In the genomic region with DNA sequence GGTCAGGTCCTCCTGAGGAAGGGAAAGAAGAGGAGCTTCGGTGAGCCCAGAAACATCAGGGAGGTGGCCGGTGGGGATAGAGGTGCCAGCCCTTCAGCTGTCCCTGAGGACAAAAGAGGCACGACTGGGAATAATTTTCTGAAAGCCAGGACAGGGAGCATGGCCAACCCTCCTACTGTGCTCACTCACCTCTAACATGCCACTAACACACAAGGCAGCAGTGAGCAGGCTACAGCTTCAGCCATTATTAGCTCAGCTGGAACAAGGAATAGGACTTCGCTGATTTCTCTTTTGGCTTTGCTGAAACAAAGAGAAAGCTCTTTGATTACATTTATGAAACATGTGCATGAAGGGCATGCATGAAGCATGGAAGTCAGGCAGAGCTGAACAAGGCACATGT, we compare ENCODE assay signal across 1 cellular context.
TF ChIP-seq lines count a peak whose summit lies in the region.

No MANE protein-coding gene starts in this region.

TF ChIP-seq in GM23338, 12 proteins besides CTCF, POLR2A, EP300 and RAD21:
- no peak for TF ChIP-seq CREB1 (CRISPR knock-in tag; IDR thresholded peaks at IDR 0.05; ENCODE audit: low read depth)
- TF ChIP-seq ZNF114 (CRISPR knock-in tag; IDR thresholded peaks at IDR 0.05) = no peak
- no peak for TF ChIP-seq STAT1 (IDR thresholded peaks at IDR 0.05; ENCODE audit: unreplicated experiment)
- TF ChIP-seq, protein P1, sequence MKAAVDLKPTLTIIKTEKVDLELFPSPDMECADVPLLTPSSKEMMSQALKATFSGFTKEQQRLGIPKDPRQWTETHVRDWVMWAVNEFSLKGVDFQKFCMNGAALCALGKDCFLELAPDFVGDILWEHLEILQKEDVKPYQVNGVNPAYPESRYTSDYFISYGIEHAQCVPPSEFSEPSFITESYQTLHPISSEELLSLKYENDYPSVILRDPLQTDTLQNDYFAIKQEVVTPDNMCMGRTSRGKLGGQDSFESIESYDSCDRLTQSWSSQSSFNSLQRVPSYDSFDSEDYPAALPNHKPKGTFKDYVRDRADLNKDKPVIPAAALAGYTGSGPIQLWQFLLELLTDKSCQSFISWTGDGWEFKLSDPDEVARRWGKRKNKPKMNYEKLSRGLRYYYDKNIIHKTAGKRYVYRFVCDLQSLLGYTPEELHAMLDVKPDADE (IDR thresholded peaks at IDR 0.05) = no peak
- TF ChIP-seq ZNF331 (CRISPR knock-in tag; IDR thresholded peaks at IDR 0.05; ENCODE audit: low read depth) = no peak
- TF ChIP-seq EZH2 (IDR thresholded peaks at IDR 0.05; ENCODE audit: low read depth, unreplicated experiment) = no peak
- TF ChIP-seq, protein P2, sequence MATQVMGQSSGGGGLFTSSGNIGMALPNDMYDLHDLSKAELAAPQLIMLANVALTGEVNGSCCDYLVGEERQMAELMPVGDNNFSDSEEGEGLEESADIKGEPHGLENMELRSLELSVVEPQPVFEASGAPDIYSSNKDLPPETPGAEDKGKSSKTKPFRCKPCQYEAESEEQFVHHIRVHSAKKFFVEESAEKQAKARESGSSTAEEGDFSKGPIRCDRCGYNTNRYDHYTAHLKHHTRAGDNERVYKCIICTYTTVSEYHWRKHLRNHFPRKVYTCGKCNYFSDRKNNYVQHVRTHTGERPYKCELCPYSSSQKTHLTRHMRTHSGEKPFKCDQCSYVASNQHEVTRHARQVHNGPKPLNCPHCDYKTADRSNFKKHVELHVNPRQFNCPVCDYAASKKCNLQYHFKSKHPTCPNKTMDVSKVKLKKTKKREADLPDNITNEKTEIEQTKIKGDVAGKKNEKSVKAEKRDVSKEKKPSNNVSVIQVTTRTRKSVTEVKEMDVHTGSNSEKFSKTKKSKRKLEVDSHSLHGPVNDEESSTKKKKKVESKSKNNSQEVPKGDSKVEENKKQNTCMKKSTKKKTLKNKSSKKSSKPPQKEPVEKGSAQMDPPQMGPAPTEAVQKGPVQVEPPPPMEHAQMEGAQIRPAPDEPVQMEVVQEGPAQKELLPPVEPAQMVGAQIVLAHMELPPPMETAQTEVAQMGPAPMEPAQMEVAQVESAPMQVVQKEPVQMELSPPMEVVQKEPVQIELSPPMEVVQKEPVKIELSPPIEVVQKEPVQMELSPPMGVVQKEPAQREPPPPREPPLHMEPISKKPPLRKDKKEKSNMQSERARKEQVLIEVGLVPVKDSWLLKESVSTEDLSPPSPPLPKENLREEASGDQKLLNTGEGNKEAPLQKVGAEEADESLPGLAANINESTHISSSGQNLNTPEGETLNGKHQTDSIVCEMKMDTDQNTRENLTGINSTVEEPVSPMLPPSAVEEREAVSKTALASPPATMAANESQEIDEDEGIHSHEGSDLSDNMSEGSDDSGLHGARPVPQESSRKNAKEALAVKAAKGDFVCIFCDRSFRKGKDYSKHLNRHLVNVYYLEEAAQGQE (IDR thresholded peaks at IDR 0.05; ENCODE audit: unreplicated experiment) = no peak
- no peak for TF ChIP-seq POLR2AphosphoS5 (IDR thresholded peaks at IDR 0.05; ENCODE audit: low read depth)
- TF ChIP-seq NANOG (IDR thresholded peaks at IDR 0.05; ENCODE audit: borderline replicate concordance) = no peak
- no peak for TF ChIP-seq EZH2phosphoT487 (IDR thresholded peaks at IDR 0.05; ENCODE audit: unreplicated experiment)
- no peak for TF ChIP-seq JUNB (IDR thresholded peaks at IDR 0.05; ENCODE audit: unreplicated experiment)
- TF ChIP-seq, protein P3, sequence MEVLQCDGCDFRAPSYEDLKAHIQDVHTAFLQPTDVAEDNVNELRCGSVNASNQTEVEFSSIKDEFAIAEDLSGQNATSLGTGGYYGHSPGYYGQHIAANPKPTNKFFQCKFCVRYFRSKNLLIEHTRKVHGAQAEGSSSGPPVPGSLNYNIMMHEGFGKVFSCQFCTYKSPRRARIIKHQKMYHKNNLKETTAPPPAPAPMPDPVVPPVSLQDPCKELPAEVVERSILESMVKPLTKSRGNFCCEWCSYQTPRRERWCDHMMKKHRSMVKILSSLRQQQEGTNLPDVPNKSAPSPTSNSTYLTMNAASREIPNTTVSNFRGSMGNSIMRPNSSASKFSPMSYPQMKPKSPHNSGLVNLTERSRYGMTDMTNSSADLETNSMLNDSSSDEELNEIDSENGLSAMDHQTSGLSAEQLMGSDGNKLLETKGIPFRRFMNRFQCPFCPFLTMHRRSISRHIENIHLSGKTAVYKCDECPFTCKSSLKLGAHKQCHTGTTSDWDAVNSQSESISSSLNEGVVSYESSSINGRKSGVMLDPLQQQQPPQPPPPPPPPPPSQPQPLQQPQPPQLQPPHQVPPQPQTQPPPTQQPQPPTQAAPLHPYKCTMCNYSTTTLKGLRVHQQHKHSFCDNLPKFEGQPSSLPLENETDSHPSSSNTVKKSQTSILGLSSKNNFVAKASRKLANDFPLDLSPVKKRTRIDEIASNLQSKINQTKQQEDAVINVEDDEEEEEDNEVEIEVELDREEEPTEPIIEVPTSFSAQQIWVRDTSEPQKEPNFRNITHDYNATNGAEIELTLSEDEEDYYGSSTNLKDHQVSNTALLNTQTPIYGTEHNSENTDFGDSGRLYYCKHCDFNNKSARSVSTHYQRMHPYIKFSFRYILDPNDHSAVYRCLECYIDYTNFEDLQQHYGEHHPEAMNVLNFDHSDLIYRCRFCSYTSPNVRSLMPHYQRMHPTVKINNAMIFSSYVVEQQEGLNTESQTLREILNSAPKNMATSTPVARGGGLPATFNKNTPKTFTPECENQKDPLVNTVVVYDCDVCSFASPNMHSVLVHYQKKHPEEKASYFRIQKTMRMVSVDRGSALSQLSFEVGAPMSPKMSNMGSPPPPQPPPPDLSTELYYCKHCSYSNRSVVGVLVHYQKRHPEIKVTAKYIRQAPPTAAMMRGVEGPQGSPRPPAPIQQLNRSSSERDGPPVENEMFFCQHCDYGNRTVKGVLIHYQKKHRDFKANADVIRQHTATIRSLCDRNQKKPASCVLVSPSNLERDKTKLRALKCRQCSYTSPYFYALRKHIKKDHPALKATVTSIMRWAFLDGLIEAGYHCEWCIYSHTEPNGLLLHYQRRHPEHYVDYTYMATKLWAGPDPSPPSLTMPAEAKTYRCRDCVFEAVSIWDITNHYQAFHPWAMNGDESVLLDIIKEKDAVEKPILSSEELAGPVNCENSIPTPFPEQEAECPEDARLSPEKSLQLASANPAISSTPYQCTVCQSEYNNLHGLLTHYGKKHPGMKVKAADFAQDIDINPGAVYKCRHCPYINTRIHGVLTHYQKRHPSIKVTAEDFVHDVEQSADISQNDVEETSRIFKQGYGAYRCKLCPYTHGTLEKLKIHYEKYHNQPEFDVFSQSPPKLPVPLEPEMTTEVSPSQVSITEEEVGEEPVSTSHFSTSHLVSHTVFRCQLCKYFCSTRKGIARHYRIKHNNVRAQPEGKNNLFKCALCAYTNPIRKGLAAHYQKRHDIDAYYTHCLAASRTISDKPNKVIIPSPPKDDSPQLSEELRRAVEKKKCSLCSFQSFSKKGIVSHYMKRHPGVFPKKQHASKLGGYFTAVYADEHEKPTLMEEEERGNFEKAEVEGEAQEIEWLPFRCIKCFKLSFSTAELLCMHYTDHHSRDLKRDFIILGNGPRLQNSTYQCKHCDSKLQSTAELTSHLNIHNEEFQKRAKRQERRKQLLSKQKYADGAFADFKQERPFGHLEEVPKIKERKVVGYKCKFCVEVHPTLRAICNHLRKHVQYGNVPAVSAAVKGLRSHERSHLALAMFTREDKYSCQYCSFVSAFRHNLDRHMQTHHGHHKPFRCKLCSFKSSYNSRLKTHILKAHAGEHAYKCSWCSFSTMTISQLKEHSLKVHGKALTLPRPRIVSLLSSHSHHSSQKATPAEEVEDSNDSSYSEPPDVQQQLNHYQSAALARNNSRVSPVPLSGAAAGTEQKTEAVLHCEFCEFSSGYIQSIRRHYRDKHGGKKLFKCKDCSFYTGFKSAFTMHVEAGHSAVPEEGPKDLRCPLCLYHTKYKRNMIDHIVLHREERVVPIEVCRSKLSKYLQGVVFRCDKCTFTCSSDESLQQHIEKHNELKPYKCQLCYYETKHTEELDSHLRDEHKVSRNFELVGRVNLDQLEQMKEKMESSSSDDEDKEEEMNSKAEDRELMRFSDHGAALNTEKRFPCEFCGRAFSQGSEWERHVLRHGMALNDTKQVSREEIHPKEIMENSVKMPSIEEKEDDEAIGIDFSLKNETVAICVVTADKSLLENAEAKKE (CRISPR knock-in tag; IDR thresholded peaks at IDR 0.05) = no peak
